In genomic region chr14:50311974-50312733, GRCh38 we compare ENCODE assay signal across 1 cellular context.
TF ChIP-seq lines count a peak whose summit lies in the region.

TSS of gene DMAC2L (plus strand) at chr14:50312324. CDS start at chr14:50321488, 9,164 bp downstream.
TSS of gene L2HGDH (minus strand) at chr14:50312229. CDS start at chr14:50312150, 79 bp downstream.

TF ChIP-seq in HepG2, 621 proteins besides CTCF, POLR2A, EP300 and RAD21 (continued from another document and continues in another):
- TF ChIP-seq ZFP36 (IDR thresholded peaks at IDR 0.05; ENCODE audit: borderline replicate concordance, low read depth, low read length, partially characterized antibody) (no peak), ZNF180 (CRISPR knock-in tag; IDR thresholded peaks at IDR 0.05; ENCODE audit: borderline replicate concordance, low read depth) (no peak), HMG20B (CRISPR knock-in tag; conservative IDR thresholded peaks at IDR 0.05) (no peak), ZNF75D (CRISPR knock-in tag; IDR thresholded peaks at IDR 0.05; ENCODE audit: borderline replicate concordance) (no peak; the same call in 1 of the 2 replicates), ZNF747 (CRISPR knock-in tag; IDR thresholded peaks at IDR 0.05; ENCODE audit: borderline replicate concordance) (peak; percentile 84), ZNF205 (CRISPR knock-in tag; IDR thresholded peaks at IDR 0.05) (0 out of 2 replicates have a peak, but pooled peaks have one; percentile 37), PRMT3 (CRISPR knock-in tag; IDR thresholded peaks at IDR 0.05; ENCODE audit: borderline replicate concordance, low read depth) (0 out of 2 replicates have a peak, but pooled peaks have one; percentile 34), TBX3 (IDR thresholded peaks at IDR 0.05; ENCODE audit: borderline replicate concordance) (no peak), ZNF274 (CRISPR knock-in tag; IDR thresholded peaks at IDR 0.05) (peak; percentile 96; the same call in 1 of the 2 replicates), ZNF44 (CRISPR knock-in tag; IDR thresholded peaks at IDR 0.05) (peak; percentile 85; the same call in 1 of the 2 replicates), ZSCAN12 (CRISPR knock-in tag; IDR thresholded peaks at IDR 0.05) (peak; percentile 68; the same call in 1 of the 2 replicates), MTA3 (CRISPR knock-in tag; IDR thresholded peaks at IDR 0.05) (no peak), FUBP1 (CRISPR knock-in tag; IDR thresholded peaks at IDR 0.05; ENCODE audit: borderline replicate concordance) (no peak), PBX2 (CRISPR knock-in tag; IDR thresholded peaks at IDR 0.05) (no peak), JUND (CRISPR knock-in tag; IDR thresholded peaks at IDR 0.05) (no peak), PHF5A (CRISPR knock-in tag; IDR thresholded peaks at IDR 0.05; ENCODE audit: low read depth, unreplicated experiment) (no peak), RNF219 (CRISPR knock-in tag; IDR thresholded peaks at IDR 0.05) (peak; percentile 86; the same call in 1 of the 2 replicates), CAMTA2 (CRISPR knock-in tag; IDR thresholded peaks at IDR 0.05; ENCODE audit: borderline replicate concordance) (peak; percentile 41), ZFP1 (CRISPR knock-in tag; IDR thresholded peaks at IDR 0.05) (no peak), SYNCRIP (IDR thresholded peaks at IDR 0.05; ENCODE audit: insufficient read depth, low read depth, low read length) (no peak), ZNF605 (CRISPR knock-in tag; IDR thresholded peaks at IDR 0.05) (peak; percentile 96), TIGD3 (CRISPR knock-in tag; IDR thresholded peaks at IDR 0.05; ENCODE audit: borderline replicate concordance) (no peak), ZBTB7B (CRISPR knock-in tag; IDR thresholded peaks at IDR 0.05) (no peak), NR2F1 (CRISPR knock-in tag; IDR thresholded peaks at IDR 0.05) (peak in 1 of 2 experiments; percentile 2; a peak in 1 of 4 replicates), ELF1 (CRISPR knock-in tag; IDR thresholded peaks at IDR 0.05) (no peak; the same call in 1 of the 2 replicates), RNF2 (conservative IDR thresholded peaks at IDR 0.05; ENCODE audit: low read depth) (peak; percentile 95), AHR (CRISPR knock-in tag; IDR thresholded peaks at IDR 0.05) (peak; percentile 86; the same call in 1 of the 2 replicates), RAD51 (IDR thresholded peaks at IDR 0.05; ENCODE audit: borderline replicate concordance) (peak; percentile 46), ZNF556 (CRISPR knock-in tag; IDR thresholded peaks at IDR 0.05; ENCODE audit: borderline replicate concordance) (0 out of 2 replicates have a peak, but pooled peaks have one; percentile 25), FOXM1 (CRISPR knock-in tag; IDR thresholded peaks at IDR 0.05) (no peak), ESRRA (CRISPR knock-in tag; IDR thresholded peaks at IDR 0.05; ENCODE audit: low read depth) (peak; percentile 39; the same call in 1 of the 2 replicates), HHEX (CRISPR knock-in tag; IDR thresholded peaks at IDR 0.05) (no peak), ZBTB20 (CRISPR knock-in tag; IDR thresholded peaks at IDR 0.05; ENCODE audit: borderline replicate concordance, low read depth) (peak; percentile 65), PTBP1 (IDR thresholded peaks at IDR 0.05; ENCODE audit: low read depth, low read length, poor library complexity, severe bottlenecking) (no peak), NCOA5 (CRISPR knock-in tag; IDR thresholded peaks at IDR 0.05) (no peak), GATAD1 (CRISPR knock-in tag; IDR thresholded peaks at IDR 0.05) (peak; percentile 76), ZNF781 (CRISPR knock-in tag; IDR thresholded peaks at IDR 0.05; ENCODE audit: borderline replicate concordance, not compliant biosample characterization) (peak; percentile 87), ATRX (CRISPR knock-in tag; IDR thresholded peaks at IDR 0.05; ENCODE audit: borderline replicate concordance) (no peak), ZNF235 (CRISPR knock-in tag; IDR thresholded peaks at IDR 0.05; ENCODE audit: borderline replicate concordance) (0 out of 2 replicates have a peak, but pooled peaks have one; percentile 95), HBP1 (CRISPR knock-in tag; IDR thresholded peaks at IDR 0.05; ENCODE audit: low read depth) (peak; percentile 72; the same call in 1 of the 2 replicates), CEBPZ (IDR thresholded peaks at IDR 0.05; ENCODE audit: low read length) (no peak), PAXIP1 (CRISPR knock-in tag; conservative IDR thresholded peaks at IDR 0.05) (peak; percentile 57), ZNF484 (CRISPR knock-in tag; IDR thresholded peaks at IDR 0.05; ENCODE audit: borderline replicate concordance, low read depth) (no peak)
